Comparison of ENCODE assay signal across 25 cellular contexts in genomic region chr2:181318504-181319280, GRCh38.
"Had no signal": no experiment of that assay in that cellular context is flagged by ENCODE, and none has a peak within 500 bp of the region (broad histone marks: within the 10 kb centered on the region; RNA-seq: fewer than 3 reads in every experiment).

No MANE protein-coding gene starts in this region.

- H3K27ac Mint-ChIP-seq: activated CD8-positive, alpha-beta T cell treated with anti-CD3 and anti-CD28 coated beads for 36 hours; activated T-helper 1 cell treated with anti-CD3 and anti-CD28 coated beads, Interleukin-12 subunit alpha, Interleukin-12 subunit beta, Interleukin-2, Interleukin-4 antibody, amounts not matched to agents 30 ng/mL and 10 ng/mL and 1 ng/mL, durations not matched to agents 14 hours and 24 hours and 36 hours; brain; T-cell had no signal

- H3K9me3 Mint-ChIP-seq: activated CD8-positive, alpha-beta T cell treated with anti-CD3 and anti-CD28 coated beads for 36 hours; brain; central memory CD8-positive, alpha-beta T cell had no signal

- H3K36me3 Mint-ChIP-seq: brain had no signal

- ATAC-seq: activated CD8-positive, alpha-beta T cell treated with anti-CD3 and anti-CD28 coated beads for 36 hours; Panc1; Right ventricle myocardium inferior; T-cell had no signal

- DNase-seq: activated CD4-positive, alpha-beta T cell treated with anti-CD3 and anti-CD28 coated beads, Interleukin-2, amount 50 U/mL, for 1 hour; activated CD4-positive, CD25-positive, alpha-beta regulatory T cell; activated CD8-positive, alpha-beta memory T cell treated with anti-CD3 and anti-CD28 coated beads, Interleukin-2, amount 50 U/mL, for 4 hours; activated CD8-positive, alpha-beta T cell treated with anti-CD3 and anti-CD28 coated beads for 36 hours; activated effector memory CD4-positive, alpha-beta T cell treated with Interleukin-2 at 50 U/mL for 16 hours; activated naive CD4-positive, alpha-beta T cell; amygdala; KBM-7; NCI-H1092; NCI-H1417; NCI-H2029; NCI-H510A treated with DMSO at 0.1 percent for 48 hours; NCI-H69; OCI-M1; RPMI8226; T-cell; T-helper 2 cell; T1000 had no signal

- H3K4me3 Mint-ChIP-seq: activated CD8-positive, alpha-beta T cell treated with anti-CD3 and anti-CD28 coated beads for 36 hours; activated naive CD8-positive, alpha-beta T cell; activated T-helper 1 cell treated with anti-CD3 and anti-CD28 coated beads, Interleukin-12 subunit alpha, Interleukin-12 subunit beta, Interleukin-2, Interleukin-4 antibody, amounts not matched to agents 30 ng/mL and 10 ng/mL and 1 ng/mL, durations not matched to agents 14 hours and 24 hours and 36 hours; brain; central memory CD8-positive, alpha-beta T cell; T-cell had no signal

- H3K27ac ChIP-seq: SK-N-MC had no signal

- H3K27me3 Mint-ChIP-seq: activated CD8-positive, alpha-beta T cell treated with anti-CD3 and anti-CD28 coated beads for 36 hours; activated naive CD8-positive, alpha-beta T cell; central memory CD8-positive, alpha-beta T cell; T-cell had no signal
